ENCODE assay signal across 22 cellular contexts in genomic region chr10:7707858-7708622, GRCh38. TPM values are rescaled to one million over a fixed set of nuclear protein-coding genes. Genes with fewer than 3 reads are reported as not detected.
"Had no signal": no experiment of that assay in that cellular context is flagged by ENCODE, and none has a peak within 500 bp of the region (broad histone marks: within the 10 kb centered on the region; RNA-seq: fewer than 3 reads in every experiment).

No MANE protein-coding gene starts in this region.

- DNase-seq: IMR-90, Karpas-422, KG1, MG63, NCI-H1092 treated with DMSO at 0.1 percent for 48 hours, NCI-H1436, NCI-H187, NCI-H2029, NCI-H2081 treated with DMSO at 0.1 percent for 48 hours, NCI-H2171, NCI-H226, NCI-H446, NCI-H510A, NCI-H524 treated with DMSO at 0.1 percent for 48 hours, NCI-H69, NCI-H774, RPMI8226, SHP77, SK-N-SH had no signal

- H3K9ac ChIP-seq: SK-N-SH had no signal

- H3K9me3 ChIP-seq: MG63, SK-N-SH had no signal

- H3K4me3 ChIP-seq: MG63 had no signal

- H3K4me2 ChIP-seq: SK-N-SH had no signal

- H3K27ac ChIP-seq: HL-60 had no signal

- H3K9me2 ChIP-seq: SK-N-SH had no signal

- H3K36me3 ChIP-seq: MG63 had no signal

RNA-seq across cellular contexts. Expression of gene ITIH2, which starts 4.9 kb away (rescaled TPM):
- total RNA-seq: IMR-90; SK-MEL-5; T-helper 1 cell treated with Interleukin-12 subunit alpha and Interleukin-12 subunit beta and Interleukin-4 antibody, amounts not matched to agents 30 ng/mL and 1 ng/mL, for 36 hours had no signal
- polyA plus RNA-seq: IMR-90, SK-N-SH had no signal

RNA-seq across cellular contexts. Expression of gene ITIH5, which starts 41.3 kb away (rescaled TPM):
- total RNA-seq: T-helper 1 cell treated with Interleukin-12 subunit alpha and Interleukin-12 subunit beta and Interleukin-4 antibody, amounts not matched to agents 30 ng/mL and 1 ng/mL, for 36 hours had no signal
